24 cellular contexts compared by ENCODE assay signal in genomic region chr1:196926834-196927233, GRCh38. TPM values are rescaled to one million over a fixed set of nuclear protein-coding genes. Genes with fewer than 3 reads are reported as not detected.
"Had no signal": no experiment of that assay in that cellular context is flagged by ENCODE, and none has a peak within 500 bp of the region (broad histone marks: within the 10 kb centered on the region; RNA-seq: fewer than 3 reads in every experiment).

No MANE protein-coding gene starts in this region.

RNA-seq across cellular contexts. Expression of gene CFHR2, which starts 16.7 kb away (rescaled TPM):
- total RNA-seq: endodermal cell; esophagus mucosa; fibroblast of lung; heart right ventricle; kidney epithelial cell; left cardiac atrium; left lung; lower leg skin; lung microvascular endothelial cell; mesothelial cell of epicardium; mucosa of descending colon; natural killer cell treated with Interleukin-12 subunit alpha and Interleukin-12 subunit beta and Interleukin-15 and Interleukin-18, amount 100 ng/mL, for 72 hours; neural crest cell; osteocyte; prostate gland; right atrium auricular region; sciatic nerve; skeletal muscle tissue; stomach; subcutaneous adipose tissue; temporal lobe; thyroid gland; ureter; vagina had no signal
- polyA plus RNA-seq: fibroblast of lung, heart right ventricle, stomach had no signal

RNA-seq across cellular contexts. Expression of gene CFHR4, which starts 39.0 kb away (rescaled TPM):
- total RNA-seq: endodermal cell; esophagus mucosa; fibroblast of lung; heart right ventricle; kidney epithelial cell; left cardiac atrium; left lung; lower leg skin; lung microvascular endothelial cell; mesothelial cell of epicardium; mucosa of descending colon; natural killer cell treated with Interleukin-12 subunit alpha and Interleukin-12 subunit beta and Interleukin-15 and Interleukin-18, amount 100 ng/mL, for 72 hours; neural crest cell; osteocyte; prostate gland; right atrium auricular region; sciatic nerve; skeletal muscle tissue; stomach; subcutaneous adipose tissue; thyroid gland; ureter; vagina had no signal
- polyA plus RNA-seq: heart right ventricle, stomach had no signal

RNA-seq across cellular contexts. Expression of gene CFHR5, which starts 50.5 kb away (rescaled TPM):
- total RNA-seq: endodermal cell; esophagus mucosa; fibroblast of lung; heart right ventricle; kidney epithelial cell; left cardiac atrium; left lung; lower leg skin; lung microvascular endothelial cell; mesothelial cell of epicardium; mucosa of descending colon; natural killer cell treated with Interleukin-12 subunit alpha and Interleukin-12 subunit beta and Interleukin-15 and Interleukin-18, amount 100 ng/mL, for 72 hours; neural crest cell; osteocyte; prostate gland; right atrium auricular region; sciatic nerve; skeletal muscle tissue; stomach; subcutaneous adipose tissue; temporal lobe; thyroid gland; ureter; vagina had no signal
- polyA plus RNA-seq: fibroblast of lung, heart right ventricle, stomach had no signal
